1 cellular context compared by ENCODE assay signal in the genomic region with DNA sequence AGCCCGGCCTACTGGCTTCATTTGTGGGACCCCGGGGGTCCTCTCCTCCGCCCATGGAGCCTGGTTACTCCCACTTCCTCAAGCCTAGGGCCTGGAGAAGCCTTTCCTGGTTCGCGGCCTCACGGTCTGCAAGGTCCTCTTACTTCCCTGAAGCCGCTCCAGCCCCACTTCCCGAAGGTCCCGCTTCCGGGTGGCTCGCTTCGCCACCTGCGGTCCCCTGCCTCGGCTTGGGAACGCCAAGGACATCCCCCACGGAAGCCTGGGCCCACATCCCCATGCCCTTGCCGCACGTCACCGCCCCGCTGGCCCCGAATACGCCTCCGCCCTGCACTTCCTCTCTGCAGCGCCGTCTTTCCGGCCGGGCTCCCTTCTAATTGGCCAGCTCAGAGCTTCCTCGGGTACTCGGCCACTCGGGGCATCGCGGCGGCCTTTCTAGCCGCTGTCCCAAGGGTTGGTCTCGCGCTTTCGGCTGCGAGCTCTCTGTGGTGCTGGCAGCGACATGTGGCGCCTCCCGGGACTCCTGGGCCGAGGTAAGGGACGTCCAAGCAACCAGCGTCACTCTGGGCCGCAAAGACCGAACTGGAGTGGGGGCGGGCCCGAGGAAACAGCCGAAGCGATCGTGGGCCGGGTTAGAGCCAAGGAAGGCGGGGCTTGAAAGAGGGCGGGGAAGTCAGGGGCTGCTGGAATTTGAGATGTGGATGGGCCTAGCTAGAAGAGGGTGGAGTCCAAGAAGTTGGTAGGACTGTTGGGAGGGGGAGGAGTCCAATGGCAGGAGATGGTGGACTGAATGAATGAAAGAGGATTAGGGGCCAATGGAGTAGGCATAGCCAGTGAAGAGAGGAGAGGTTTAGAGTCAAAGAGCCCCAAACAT.
TF ChIP-seq lines count a peak whose summit lies in the region.

A gene with protein sequence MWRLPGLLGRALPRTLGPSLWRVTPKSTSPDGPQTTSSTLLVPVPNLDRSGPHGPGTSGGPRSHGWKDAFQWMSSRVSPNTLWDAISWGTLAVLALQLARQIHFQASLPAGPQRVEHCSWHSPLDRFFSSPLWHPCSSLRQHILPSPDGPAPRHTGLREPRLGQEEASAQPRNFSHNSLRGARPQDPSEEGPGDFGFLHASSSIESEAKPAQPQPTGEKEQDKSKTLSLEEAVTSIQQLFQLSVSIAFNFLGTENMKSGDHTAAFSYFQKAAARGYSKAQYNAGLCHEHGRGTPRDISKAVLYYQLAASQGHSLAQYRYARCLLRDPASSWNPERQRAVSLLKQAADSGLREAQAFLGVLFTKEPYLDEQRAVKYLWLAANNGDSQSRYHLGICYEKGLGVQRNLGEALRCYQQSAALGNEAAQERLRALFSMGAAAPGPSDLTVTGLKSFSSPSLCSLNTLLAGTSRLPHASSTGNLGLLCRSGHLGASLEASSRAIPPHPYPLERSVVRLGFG (plus strand): TSS at position 429 of the 871 bp plus-strand sequence. CDS start 71 bp downstream, at position 500.

TF ChIP-seq in K562, 482 proteins besides CTCF, POLR2A, EP300 and RAD21 (continued from another document and continues in another):
- TF ChIP-seq ZBTB1 (CRISPR knock-in tag; IDR thresholded peaks at IDR 0.05; ENCODE audit: borderline replicate concordance, low read depth) (peak; percentile 40; the same call in 1 of the 2 replicates), ZNF24 (IDR thresholded peaks at IDR 0.05) (0 out of 2 replicates have a peak, but pooled peaks have one; percentile 39), ZNF184 (CRISPR knock-in tag; IDR thresholded peaks at IDR 0.05) (no peak), RCOR1 (IDR thresholded peaks at IDR 0.05; ENCODE audit: borderline replicate concordance in 1 of 2, low read depth in 2 of 2, low read length in 2 of 2) (peak in 1 of 2 experiments; percentile 28; a peak in 1 of 4 replicates), BDP1 (IDR thresholded peaks at IDR 0.05; ENCODE audit: insufficient read depth, insufficient read length) (no peak), KHSRP (IDR thresholded peaks at IDR 0.05) (no peak), SIN3B (IDR thresholded peaks at IDR 0.05; ENCODE audit: low read depth) (peak; percentile 69; the same call in 1 of the 2 replicates), TSC22D4 (tag; IDR thresholded peaks at IDR 0.05) (no peak), DPF2 (IDR thresholded peaks at IDR 0.05) (0 out of 2 replicates have a peak, but pooled peaks have one; percentile 7), ZNF282 (CRISPR knock-in tag; IDR thresholded peaks at IDR 0.05) (no peak), MYBL2 (IDR thresholded peaks at IDR 0.05; ENCODE audit: low read depth) (no peak), MYBL2 (CRISPR knock-in tag; IDR thresholded peaks at IDR 0.05; ENCODE audit: borderline replicate concordance) (no peak), RBFOX2 (IDR thresholded peaks at IDR 0.05; ENCODE audit: low read depth, low read length) (peak; percentile 99), SUPT5H (IDR thresholded peaks at IDR 0.05) (peak; percentile 98)
- TF ChIP-seq, protein P1, sequence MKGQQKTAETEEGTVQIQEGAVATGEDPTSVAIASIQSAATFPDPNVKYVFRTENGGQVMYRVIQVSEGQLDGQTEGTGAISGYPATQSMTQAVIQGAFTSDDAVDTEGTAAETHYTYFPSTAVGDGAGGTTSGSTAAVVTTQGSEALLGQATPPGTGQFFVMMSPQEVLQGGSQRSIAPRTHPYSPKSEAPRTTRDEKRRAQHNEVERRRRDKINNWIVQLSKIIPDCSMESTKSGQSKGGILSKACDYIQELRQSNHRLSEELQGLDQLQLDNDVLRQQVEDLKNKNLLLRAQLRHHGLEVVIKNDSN (CRISPR knock-in tag; IDR thresholded peaks at IDR 0.05), result no peak
- TF ChIP-seq, protein P2, sequence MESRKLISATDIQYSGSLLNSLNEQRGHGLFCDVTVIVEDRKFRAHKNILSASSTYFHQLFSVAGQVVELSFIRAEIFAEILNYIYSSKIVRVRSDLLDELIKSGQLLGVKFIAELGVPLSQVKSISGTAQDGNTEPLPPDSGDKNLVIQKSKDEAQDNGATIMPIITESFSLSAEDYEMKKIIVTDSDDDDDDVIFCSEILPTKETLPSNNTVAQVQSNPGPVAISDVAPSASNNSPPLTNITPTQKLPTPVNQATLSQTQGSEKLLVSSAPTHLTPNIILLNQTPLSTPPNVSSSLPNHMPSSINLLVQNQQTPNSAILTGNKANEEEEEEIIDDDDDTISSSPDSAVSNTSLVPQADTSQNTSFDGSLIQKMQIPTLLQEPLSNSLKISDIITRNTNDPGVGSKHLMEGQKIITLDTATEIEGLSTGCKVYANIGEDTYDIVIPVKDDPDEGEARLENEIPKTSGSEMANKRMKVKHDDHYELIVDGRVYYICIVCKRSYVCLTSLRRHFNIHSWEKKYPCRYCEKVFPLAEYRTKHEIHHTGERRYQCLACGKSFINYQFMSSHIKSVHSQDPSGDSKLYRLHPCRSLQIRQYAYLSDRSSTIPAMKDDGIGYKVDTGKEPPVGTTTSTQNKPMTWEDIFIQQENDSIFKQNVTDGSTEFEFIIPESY (CRISPR knock-in tag; IDR thresholded peaks at IDR 0.05), result peak; percentile 64
- TF ChIP-seq, protein P3, sequence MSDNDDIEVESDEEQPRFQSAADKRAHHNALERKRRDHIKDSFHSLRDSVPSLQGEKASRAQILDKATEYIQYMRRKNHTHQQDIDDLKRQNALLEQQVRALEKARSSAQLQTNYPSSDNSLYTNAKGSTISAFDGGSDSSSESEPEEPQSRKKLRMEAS (CRISPR knock-in tag; IDR thresholded peaks at IDR 0.05), result peak; percentile 94
- TF ChIP-seq, protein P4, sequence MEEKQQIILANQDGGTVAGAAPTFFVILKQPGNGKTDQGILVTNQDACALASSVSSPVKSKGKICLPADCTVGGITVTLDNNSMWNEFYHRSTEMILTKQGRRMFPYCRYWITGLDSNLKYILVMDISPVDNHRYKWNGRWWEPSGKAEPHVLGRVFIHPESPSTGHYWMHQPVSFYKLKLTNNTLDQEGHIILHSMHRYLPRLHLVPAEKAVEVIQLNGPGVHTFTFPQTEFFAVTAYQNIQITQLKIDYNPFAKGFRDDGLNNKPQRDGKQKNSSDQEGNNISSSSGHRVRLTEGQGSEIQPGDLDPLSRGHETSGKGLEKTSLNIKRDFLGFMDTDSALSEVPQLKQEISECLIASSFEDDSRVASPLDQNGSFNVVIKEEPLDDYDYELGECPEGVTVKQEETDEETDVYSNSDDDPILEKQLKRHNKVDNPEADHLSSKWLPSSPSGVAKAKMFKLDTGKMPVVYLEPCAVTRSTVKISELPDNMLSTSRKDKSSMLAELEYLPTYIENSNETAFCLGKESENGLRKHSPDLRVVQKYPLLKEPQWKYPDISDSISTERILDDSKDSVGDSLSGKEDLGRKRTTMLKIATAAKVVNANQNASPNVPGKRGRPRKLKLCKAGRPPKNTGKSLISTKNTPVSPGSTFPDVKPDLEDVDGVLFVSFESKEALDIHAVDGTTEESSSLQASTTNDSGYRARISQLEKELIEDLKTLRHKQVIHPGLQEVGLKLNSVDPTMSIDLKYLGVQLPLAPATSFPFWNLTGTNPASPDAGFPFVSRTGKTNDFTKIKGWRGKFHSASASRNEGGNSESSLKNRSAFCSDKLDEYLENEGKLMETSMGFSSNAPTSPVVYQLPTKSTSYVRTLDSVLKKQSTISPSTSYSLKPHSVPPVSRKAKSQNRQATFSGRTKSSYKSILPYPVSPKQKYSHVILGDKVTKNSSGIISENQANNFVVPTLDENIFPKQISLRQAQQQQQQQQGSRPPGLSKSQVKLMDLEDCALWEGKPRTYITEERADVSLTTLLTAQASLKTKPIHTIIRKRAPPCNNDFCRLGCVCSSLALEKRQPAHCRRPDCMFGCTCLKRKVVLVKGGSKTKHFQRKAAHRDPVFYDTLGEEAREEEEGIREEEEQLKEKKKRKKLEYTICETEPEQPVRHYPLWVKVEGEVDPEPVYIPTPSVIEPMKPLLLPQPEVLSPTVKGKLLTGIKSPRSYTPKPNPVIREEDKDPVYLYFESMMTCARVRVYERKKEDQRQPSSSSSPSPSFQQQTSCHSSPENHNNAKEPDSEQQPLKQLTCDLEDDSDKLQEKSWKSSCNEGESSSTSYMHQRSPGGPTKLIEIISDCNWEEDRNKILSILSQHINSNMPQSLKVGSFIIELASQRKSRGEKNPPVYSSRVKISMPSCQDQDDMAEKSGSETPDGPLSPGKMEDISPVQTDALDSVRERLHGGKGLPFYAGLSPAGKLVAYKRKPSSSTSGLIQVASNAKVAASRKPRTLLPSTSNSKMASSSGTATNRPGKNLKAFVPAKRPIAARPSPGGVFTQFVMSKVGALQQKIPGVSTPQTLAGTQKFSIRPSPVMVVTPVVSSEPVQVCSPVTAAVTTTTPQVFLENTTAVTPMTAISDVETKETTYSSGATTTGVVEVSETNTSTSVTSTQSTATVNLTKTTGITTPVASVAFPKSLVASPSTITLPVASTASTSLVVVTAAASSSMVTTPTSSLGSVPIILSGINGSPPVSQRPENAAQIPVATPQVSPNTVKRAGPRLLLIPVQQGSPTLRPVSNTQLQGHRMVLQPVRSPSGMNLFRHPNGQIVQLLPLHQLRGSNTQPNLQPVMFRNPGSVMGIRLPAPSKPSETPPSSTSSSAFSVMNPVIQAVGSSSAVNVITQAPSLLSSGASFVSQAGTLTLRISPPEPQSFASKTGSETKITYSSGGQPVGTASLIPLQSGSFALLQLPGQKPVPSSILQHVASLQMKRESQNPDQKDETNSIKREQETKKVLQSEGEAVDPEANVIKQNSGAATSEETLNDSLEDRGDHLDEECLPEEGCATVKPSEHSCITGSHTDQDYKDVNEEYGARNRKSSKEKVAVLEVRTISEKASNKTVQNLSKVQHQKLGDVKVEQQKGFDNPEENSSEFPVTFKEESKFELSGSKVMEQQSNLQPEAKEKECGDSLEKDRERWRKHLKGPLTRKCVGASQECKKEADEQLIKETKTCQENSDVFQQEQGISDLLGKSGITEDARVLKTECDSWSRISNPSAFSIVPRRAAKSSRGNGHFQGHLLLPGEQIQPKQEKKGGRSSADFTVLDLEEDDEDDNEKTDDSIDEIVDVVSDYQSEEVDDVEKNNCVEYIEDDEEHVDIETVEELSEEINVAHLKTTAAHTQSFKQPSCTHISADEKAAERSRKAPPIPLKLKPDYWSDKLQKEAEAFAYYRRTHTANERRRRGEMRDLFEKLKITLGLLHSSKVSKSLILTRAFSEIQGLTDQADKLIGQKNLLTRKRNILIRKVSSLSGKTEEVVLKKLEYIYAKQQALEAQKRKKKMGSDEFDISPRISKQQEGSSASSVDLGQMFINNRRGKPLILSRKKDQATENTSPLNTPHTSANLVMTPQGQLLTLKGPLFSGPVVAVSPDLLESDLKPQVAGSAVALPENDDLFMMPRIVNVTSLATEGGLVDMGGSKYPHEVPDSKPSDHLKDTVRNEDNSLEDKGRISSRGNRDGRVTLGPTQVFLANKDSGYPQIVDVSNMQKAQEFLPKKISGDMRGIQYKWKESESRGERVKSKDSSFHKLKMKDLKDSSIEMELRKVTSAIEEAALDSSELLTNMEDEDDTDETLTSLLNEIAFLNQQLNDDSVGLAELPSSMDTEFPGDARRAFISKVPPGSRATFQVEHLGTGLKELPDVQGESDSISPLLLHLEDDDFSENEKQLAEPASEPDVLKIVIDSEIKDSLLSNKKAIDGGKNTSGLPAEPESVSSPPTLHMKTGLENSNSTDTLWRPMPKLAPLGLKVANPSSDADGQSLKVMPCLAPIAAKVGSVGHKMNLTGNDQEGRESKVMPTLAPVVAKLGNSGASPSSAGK (IDR thresholded peaks at IDR 0.05), result peak; percentile 67
- TF ChIP-seq, protein P5, sequence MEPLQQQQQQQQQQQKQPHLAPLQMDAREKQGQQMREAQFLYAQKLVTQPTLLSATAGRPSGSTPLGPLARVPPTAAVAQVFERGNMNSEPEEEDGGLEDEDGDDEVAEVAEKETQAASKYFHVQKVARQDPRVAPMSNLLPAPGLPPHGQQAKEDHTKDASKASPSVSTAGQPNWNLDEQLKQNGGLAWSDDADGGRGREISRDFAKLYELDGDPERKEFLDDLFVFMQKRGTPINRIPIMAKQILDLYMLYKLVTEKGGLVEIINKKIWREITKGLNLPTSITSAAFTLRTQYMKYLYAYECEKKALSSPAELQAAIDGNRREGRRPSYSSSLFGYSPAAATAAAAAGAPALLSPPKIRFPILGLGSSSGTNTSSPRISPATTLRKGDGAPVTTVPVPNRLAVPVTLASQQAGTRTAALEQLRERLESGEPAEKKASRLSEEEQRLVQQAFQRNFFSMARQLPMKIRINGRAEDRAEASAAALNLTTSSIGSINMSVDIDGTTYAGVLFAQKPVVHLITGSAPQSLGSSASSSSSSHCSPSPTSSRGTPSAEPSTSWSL (CRISPR knock-in tag; IDR thresholded peaks at IDR 0.05; ENCODE audit: borderline replicate concordance), result no peak
- TF ChIP-seq, protein P6, sequence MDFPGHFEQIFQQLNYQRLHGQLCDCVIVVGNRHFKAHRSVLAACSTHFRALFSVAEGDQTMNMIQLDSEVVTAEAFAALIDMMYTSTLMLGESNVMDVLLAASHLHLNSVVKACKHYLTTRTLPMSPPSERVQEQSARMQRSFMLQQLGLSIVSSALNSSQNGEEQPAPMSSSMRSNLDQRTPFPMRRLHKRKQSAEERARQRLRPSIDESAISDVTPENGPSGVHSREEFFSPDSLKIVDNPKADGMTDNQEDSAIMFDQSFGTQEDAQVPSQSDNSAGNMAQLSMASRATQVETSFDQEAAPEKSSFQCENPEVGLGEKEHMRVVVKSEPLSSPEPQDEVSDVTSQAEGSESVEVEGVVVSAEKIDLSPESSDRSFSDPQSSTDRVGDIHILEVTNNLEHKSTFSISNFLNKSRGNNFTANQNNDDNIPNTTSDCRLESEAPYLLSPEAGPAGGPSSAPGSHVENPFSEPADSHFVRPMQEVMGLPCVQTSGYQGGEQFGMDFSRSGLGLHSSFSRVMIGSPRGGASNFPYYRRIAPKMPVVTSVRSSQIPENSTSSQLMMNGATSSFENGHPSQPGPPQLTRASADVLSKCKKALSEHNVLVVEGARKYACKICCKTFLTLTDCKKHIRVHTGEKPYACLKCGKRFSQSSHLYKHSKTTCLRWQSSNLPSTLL (IDR thresholded peaks at IDR 0.05), result no peak
- TF ChIP-seq, protein P7, sequence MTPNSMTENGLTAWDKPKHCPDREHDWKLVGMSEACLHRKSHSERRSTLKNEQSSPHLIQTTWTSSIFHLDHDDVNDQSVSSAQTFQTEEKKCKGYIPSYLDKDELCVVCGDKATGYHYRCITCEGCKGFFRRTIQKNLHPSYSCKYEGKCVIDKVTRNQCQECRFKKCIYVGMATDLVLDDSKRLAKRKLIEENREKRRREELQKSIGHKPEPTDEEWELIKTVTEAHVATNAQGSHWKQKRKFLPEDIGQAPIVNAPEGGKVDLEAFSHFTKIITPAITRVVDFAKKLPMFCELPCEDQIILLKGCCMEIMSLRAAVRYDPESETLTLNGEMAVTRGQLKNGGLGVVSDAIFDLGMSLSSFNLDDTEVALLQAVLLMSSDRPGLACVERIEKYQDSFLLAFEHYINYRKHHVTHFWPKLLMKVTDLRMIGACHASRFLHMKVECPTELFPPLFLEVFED (CRISPR knock-in tag; conservative IDR thresholded peaks at IDR 0.05), result 0 out of 2 replicates have a peak, but pooled peaks have one; percentile 46
